In genomic region chr3:38528457-38528856, GRCh38 we compare ENCODE assay signal across 14 cellular contexts. TPM values are rescaled to one million over a fixed set of nuclear protein-coding genes. Genes with fewer than 3 reads are reported as not detected.
A peak's percentile ranks its signal among the peaks of the same experiment; 100 is the strongest.
DNase-seq lines count a peak whose midpoint lies in the region; ATAC-seq and TF ChIP-seq lines count a peak whose summit lies in the region.
"Had no signal": no experiment of that assay in that cellular context is flagged by ENCODE, and none has a peak within 500 bp of the region (broad histone marks: within the 10 kb centered on the region; RNA-seq: fewer than 3 reads in every experiment).

No MANE protein-coding gene starts in this region.

- TF ChIP-seq CTCF in GM10266 (IDR thresholded peaks at IDR 0.05; ENCODE audit: control insufficient read depth, insufficient read depth, low read depth, missing control alignments) (peak; percentile 9), LNCaP clone FGC (IDR thresholded peaks at IDR 0.05; ENCODE audit: control insufficient read depth, extremely low read depth, insufficient read depth) (0 out of 2 replicates have a peak, but pooled peaks have one; percentile 15)

- no peak overlapping the region for H3K4me3 Mint-ChIP-seq in activated T-helper 17 cell treated with anti-CD3 and anti-CD28 coated beads, Interleukin-2, amount 50 U/mL, for 72 hours
- H3K4me3 Mint-ChIP-seq: activated CD4-positive, alpha-beta memory T cell treated with anti-CD3 and anti-CD28 coated beads for 36 hours; naive B cell had no signal

- intact Hi-C loops in posterior cingulate gyrus (cut with DNase I) = no loop called here

- H3K4me1 Mint-ChIP-seq in activated T-helper 17 cell treated with anti-CD3 and anti-CD28 coated beads, Interleukin-2, amount 50 U/mL, for 72 hours = no peaks in the 10 kb centered on the region

- DNase-seq in GM10266 (ENCODE audit: extremely low spot score) = no peak
- DNase-seq in LNCaP clone FGC (ENCODE audit: low read depth) = no peak
- peak; percentile 34 to 47 for DNase-seq in SW 1271 (lab: John Stamatoyannopoulos, UW)
- DNase-seq in left kidney (ENCODE audit: low read depth, low spot score) = peak; percentile 40
- no peak for DNase-seq in posterior cingulate gyrus
- no peak for DNase-seq in SHP77 treated with DMSO at 0.1 percent for 48 hours (lab: John Stamatoyannopoulos, UW)
- DNase-seq: activated CD4-positive, alpha-beta memory T cell treated with anti-CD3 and anti-CD28 coated beads for 36 hours; activated naive CD4-positive, alpha-beta T cell; naive B cell; sigmoid colon had no signal

- peaks cover 59% of the 10 kb centered on the region for H3K36me3 Mint-ChIP-seq in activated T-helper 17 cell treated with anti-CD3 and anti-CD28 coated beads, Interleukin-2, amount 50 U/mL, for 72 hours (ENCODE audit: low read depth)

- H3K9me3 Mint-ChIP-seq in activated T-helper 17 cell treated with anti-CD3 and anti-CD28 coated beads, Interleukin-2, amount 50 U/mL, for 72 hours = no peaks in the 10 kb centered on the region
- H3K9me3 Mint-ChIP-seq: activated CD4-positive, alpha-beta memory T cell treated with anti-CD3 and anti-CD28 coated beads for 36 hours; naive B cell had no signal

- no peak for ATAC-seq in activated T-helper 17 cell treated with anti-CD3 and anti-CD28 coated beads, Interleukin-2, amount 50 U/mL, for 72 hours (replicated peaks)
- no peak for ATAC-seq in GM18520 (IDR thresholded peaks at IDR 0.05; ENCODE audit: unreplicated experiment)

- H3K27ac Mint-ChIP-seq in activated T-helper 17 cell treated with anti-CD3 and anti-CD28 coated beads, Interleukin-2, amount 50 U/mL, for 72 hours = no peak overlapping the region
- H3K27ac Mint-ChIP-seq: activated CD4-positive, alpha-beta memory T cell treated with anti-CD3 and anti-CD28 coated beads for 36 hours had no signal

- no peak overlapping the region for H3K4me3 ChIP-seq in LNCaP clone FGC (ENCODE audit: low read depth, low read length)
- H3K4me3 ChIP-seq: esophagus muscularis mucosa, sigmoid colon, suprapubic skin had no signal

- H3K27me3 Mint-ChIP-seq in activated T-helper 17 cell treated with anti-CD3 and anti-CD28 coated beads, Interleukin-2, amount 50 U/mL, for 72 hours = no peaks in the 10 kb centered on the region
- H3K27me3 Mint-ChIP-seq: activated CD4-positive, alpha-beta memory T cell treated with anti-CD3 and anti-CD28 coated beads for 36 hours; naive B cell had no signal

RNA-seq across cellular contexts. Expression of gene EXOG, which starts 32.3 kb away (rescaled TPM):
- 10 to 100 TPM; 15.9 to 23.8 TPM for total RNA-seq in activated T-helper 17 cell treated with anti-CD3 and anti-CD28 coated beads, Interleukin-2, amount 50 U/mL, for 72 hours

Comparison
In these comparisons a context has a peak if more than half of its experiments do, and no peak if none do; other contexts are left out.
1. DNase-seq: peak in SW 1271 (2 of 2) and left kidney (single experiment); none in GM10266 (single experiment), LNCaP clone FGC (single experiment), posterior cingulate gyrus (0 of 10) and SHP77 treated with DMSO at 0.1 percent for 48 hours (single experiment).